14 cellular contexts compared by ENCODE assay signal in genomic region chr10:110642204-110642979, GRCh38. TPM values are rescaled to one million over a fixed set of nuclear protein-coding genes. Genes with fewer than 3 reads are reported as not detected.
DNase-seq lines count a peak whose midpoint lies in the region; ATAC-seq and TF ChIP-seq lines count a peak whose summit lies in the region.
"Had no signal": no experiment of that assay in that cellular context is flagged by ENCODE, and none has a peak within 500 bp of the region (broad histone marks: within the 10 kb centered on the region; RNA-seq: fewer than 3 reads in every experiment).

No MANE protein-coding gene starts in this region.

- H3K9me3 Mint-ChIP-seq in activated T-cell treated with anti-CD3 and anti-CD28 coated beads, Interleukin-2, amount 50 U/mL, for 4 hours = no peaks in the 10 kb centered on the region
- H3K9me3 Mint-ChIP-seq: dendritic cell treated with granulocyte-macrophage colony-stimulating factor and Interleukin-4, amounts not matched to agents 40 ng/mL and 50 ng/mL, for 4 days had no signal

- intact Hi-C loops in esophagus muscularis mucosa (cut with DNase I) (no loop called here), sigmoid colon (cut with DNase I) (loop anchor here (5.0 to 10.0 kb wide), 2 partner anchors 55 to 182 kb away; no protein-coding TSS in a partner anchor)

- H3K79me2 ChIP-seq in OCI-LY1 (ENCODE audit: insufficient read depth, low read length) = 0 out of 2 replicates have a peak, but pooled peaks cover 3% of the 10 kb centered on the region

- peak overlapping the region; percentile 89 for H3K27ac ChIP-seq in OCI-LY1 (ENCODE audit: low read depth, low read length, poor library complexity, severe bottlenecking)
- peak overlapping the region in 3 of 4 donors; percentile 63 to 83 (median 72) for H3K27ac ChIP-seq in esophagus muscularis mucosa (replicated peaks in 1 of 4)
- peak overlapping the region; percentile 33 to 91 (median 85) for H3K27ac ChIP-seq in sigmoid colon
- H3K27ac ChIP-seq: HL-60, thyroid gland had no signal

- WGBS in esophagus muscularis mucosa = 64% methylated on average over 11 of the region's 11 CpGs
- WGBS in sigmoid colon, 2 donors = 27 to 33% methylated on average over 11 of the region's 11 CpGs

- TF ChIP-seq CTCF in OCI-LY1 (IDR thresholded peaks at IDR 0.05; ENCODE audit: low read length) (no peak), esophagus muscularis mucosa (IDR thresholded peaks at IDR 0.05) (no peak), sigmoid colon (IDR thresholded peaks at IDR 0.05) (no peak)

- peaks cover 61% of the 10 kb centered on the region for H3K4me1 ChIP-seq in OCI-LY1 (ENCODE audit: insufficient read depth, low read length, severe bottlenecking)
- peaks cover 2 to 42% (median 32%) of the 10 kb centered on the region in 4 donors for H3K4me1 ChIP-seq in esophagus muscularis mucosa
- peaks cover 0 to 44% (median 33%) of the 10 kb centered on the region in 4 donors for H3K4me1 ChIP-seq in sigmoid colon

- no peak for TF ChIP-seq EP300 in esophagus muscularis mucosa (IDR thresholded peaks at IDR 0.05)
- TF ChIP-seq EP300 in sigmoid colon (IDR thresholded peaks at IDR 0.05) = no peak

- peaks cover 59% of the 10 kb centered on the region for H3K27me3 Mint-ChIP-seq in activated T-cell treated with anti-CD3 and anti-CD28 coated beads, Interleukin-2, amount 50 U/mL, for 4 hours (ENCODE audit: low read depth)

- no peak for TF ChIP-seq POLR2A in esophagus muscularis mucosa (IDR thresholded peaks at IDR 0.05; ENCODE audit: low read depth)
- TF ChIP-seq POLR2A in sigmoid colon (IDR thresholded peaks at IDR 0.05) = no peak

- no peaks in the 10 kb centered on the region for H3K36me3 Mint-ChIP-seq in activated T-cell treated with anti-CD3 and anti-CD28 coated beads, Interleukin-2, amount 50 U/mL, for 4 hours (ENCODE audit: insufficient read depth)

- peaks cover 30% of the 10 kb centered on the region for H3K4me1 Mint-ChIP-seq in activated T-cell treated with anti-CD3 and anti-CD28 coated beads, Interleukin-2, amount 50 U/mL, for 4 hours (ENCODE audit: low read depth)

- no peaks in the 10 kb centered on the region for H4K20me1 ChIP-seq in OCI-LY1 (ENCODE audit: insufficient read depth, low read length)

- H2AFZ ChIP-seq in OCI-LY1 (ENCODE audit: low read length) = no peak overlapping the region

- H3K9me3 ChIP-seq in OCI-LY1 (ENCODE audit: low read length) = no peaks in the 10 kb centered on the region
- no peaks in the 10 kb centered on the region for H3K9me3 ChIP-seq in esophagus muscularis mucosa
- H3K9me3 ChIP-seq in sigmoid colon = no peaks in the 10 kb centered on the region
- H3K9me3 ChIP-seq: thyroid gland had no signal

- H3F3A ChIP-seq in OCI-LY1 (ENCODE audit: insufficient read depth, low read length) = no peaks in the 10 kb centered on the region

- H3K36me3 ChIP-seq in OCI-LY1 (ENCODE audit: insufficient read depth, low read length) = no peaks in the 10 kb centered on the region
- H3K36me3 ChIP-seq in esophagus muscularis mucosa = no peaks in the 10 kb centered on the region
- no peaks in the 10 kb centered on the region for H3K36me3 ChIP-seq in sigmoid colon
- H3K36me3 ChIP-seq: thyroid gland had no signal

- H3K4me3 Mint-ChIP-seq in activated T-cell treated with anti-CD3 and anti-CD28 coated beads, Interleukin-2, amount 50 U/mL, for 4 hours = peak overlapping the region; percentile 81

- peak overlapping the region; percentile 47 for H3K4me2 ChIP-seq in OCI-LY1 (ENCODE audit: low read length)

- H3K27me3 ChIP-seq in OCI-LY1 (ENCODE audit: insufficient read depth, low read length) (no peaks in the 10 kb centered on the region), esophagus muscularis mucosa (peaks cover 0 to 40% (median 16%) of the 10 kb centered on the region in 4 donors), sigmoid colon (peaks cover 14 to 51% (median 18%) of the 10 kb centered on the region in 3 donors)

- no peak for DNase-seq in activated T-cell treated with anti-CD3 and anti-CD28 coated beads, Interleukin-2, amount 50 U/mL, for 4 hours
- no peak for DNase-seq in activated T-cell treated with anti-CD3 and anti-CD28 coated beads, Interleukin-2, amount 50 U/mL, for 1 hour
- DNase-seq in esophagus muscularis mucosa (ENCODE audit: extremely low spot score) (no peak), sigmoid colon (no peak), NCI-H748 treated with DMSO at 0.1 percent for 48 hours (lab: John Stamatoyannopoulos, UW) (no peak)
- DNase-seq in activated CD8-positive, alpha-beta memory T cell treated with anti-CD3 and anti-CD28 coated beads for 24 hours = no peak
- DNase-seq: activated gamma-delta T cell treated with Interleukin-2 at 50 U/mL for 16 hours, mammary epithelial cell, RPMI8226 had no signal

- peak overlapping the region; percentile 21; the same call in 1 of the 2 replicates for H3K9ac ChIP-seq in OCI-LY1 (ENCODE audit: low read length)

- H3K9me2 ChIP-seq in OCI-LY1 (ENCODE audit: low read depth, low read length) = no peaks in the 10 kb centered on the region

- no peak for ATAC-seq in activated T-cell treated with anti-CD3 and anti-CD28 coated beads, Interleukin-2, amount 50 U/mL, for 4 hours
- ATAC-seq in GM21367 (IDR thresholded peaks at IDR 0.05; ENCODE audit: unreplicated experiment) = no peak

- no peak overlapping the region for H3K4me3 ChIP-seq in OCI-LY1 (ENCODE audit: low read depth, low read length, poor library complexity, severe bottlenecking)
- H3K4me3 ChIP-seq in esophagus muscularis mucosa = no peak overlapping the region
- H3K4me3 ChIP-seq in sigmoid colon = no peak overlapping the region

RNA-seq across cellular contexts. Expression of gene RBM20, which starts 1.7 kb away (rescaled TPM):
- total RNA-seq in activated T-cell treated with anti-CD3 and anti-CD28 coated beads, Interleukin-2, amount 50 U/mL, for 4 hours = under 1 TPM in 1 of 3 donors, not detected in 2; 0.03 TPM
- total RNA-seq in esophagus muscularis mucosa (1 to 10 TPM; 5.3 to 7.7 (median 5.8) TPM), sigmoid colon (1 to 10 TPM; 4.9 to 7.8 (median 6.0) TPM)
- under 1 TPM in 2 of 3 donors, not detected in 1; 0.23 to 0.64 TPM for polyA plus RNA-seq in sigmoid colon
- polyA plus RNA-seq: mammary epithelial cell had no signal

Comparison
In these comparisons a context has a peak if more than half of its experiments do, and no peak if none do; other contexts are left out.
1. RNA of gene RBM20, which starts 1.7 kb away (total RNA-seq): 4.9 to 7.8 TPM in sigmoid colon and 5.3 to 7.7 TPM in esophagus muscularis mucosa; 0.03 TPM in activated T-cell treated with anti-CD3 and anti-CD28 coated beads, Interleukin-2, amount 50 U/mL, for 4 hours; every median in the first group is over 4 times any median in the second.
2. Peak in every context shown above with its lines, with median percentiles within 50 percentile points of each other: H3K27ac ChIP-seq.